1 cellular context compared by ENCODE assay signal in the genomic region with DNA sequence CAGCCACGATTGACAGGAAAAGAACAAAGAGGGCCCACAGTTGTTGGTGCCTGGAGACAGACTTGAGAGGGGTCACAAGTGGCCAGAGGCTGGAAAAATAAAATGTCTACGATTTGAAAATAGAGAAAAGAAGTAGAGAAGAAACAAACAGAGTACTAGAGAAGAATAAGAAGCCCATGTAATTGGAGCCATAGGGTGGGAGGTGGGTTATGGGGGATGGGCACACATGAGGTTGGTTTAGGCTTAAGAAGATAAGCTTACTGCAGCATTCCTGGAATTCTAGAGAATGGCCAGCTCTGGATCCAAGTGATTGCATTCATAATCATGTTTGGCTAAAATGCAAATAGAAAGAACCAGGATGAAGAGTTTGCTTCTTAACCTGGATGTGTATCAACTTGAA.
TF ChIP-seq lines count a peak whose summit lies in the region.

No MANE protein-coding gene starts in this region.

TF ChIP-seq in WTC11, 78 proteins besides CTCF, POLR2A, EP300 and RAD21 (continued from another document):
- TF ChIP-seq NFYB (CRISPR knock-in tag; conservative IDR thresholded peaks at IDR 0.05; ENCODE audit: low read depth) (no peak), JAZF1 (CRISPR knock-in tag; IDR thresholded peaks at IDR 0.05) (no peak), E2F5 (CRISPR knock-in tag; IDR thresholded peaks at IDR 0.05) (no peak), ATF2 (CRISPR knock-in tag; IDR thresholded peaks at IDR 0.05; ENCODE audit: borderline replicate concordance, low read depth) (no peak), TCF7 (CRISPR knock-in tag; IDR thresholded peaks at IDR 0.05; ENCODE audit: low read depth) (no peak), FOXP1 (CRISPR knock-in tag; IDR thresholded peaks at IDR 0.05; ENCODE audit: borderline replicate concordance) (no peak), TEAD1 (CRISPR knock-in tag; IDR thresholded peaks at IDR 0.05) (no peak), ZNF219 (CRISPR knock-in tag; IDR thresholded peaks at IDR 0.05; ENCODE audit: borderline replicate concordance) (no peak), ZNF423 (CRISPR knock-in tag; IDR thresholded peaks at IDR 0.05) (no peak), ZSCAN18 (CRISPR knock-in tag; IDR thresholded peaks at IDR 0.05) (no peak), GABPB1 (CRISPR knock-in tag; IDR thresholded peaks at IDR 0.05) (no peak), SMAD4 (CRISPR knock-in tag; IDR thresholded peaks at IDR 0.05) (no peak), PREB (CRISPR knock-in tag; IDR thresholded peaks at IDR 0.05; ENCODE audit: borderline replicate concordance) (no peak), NR3C1 (CRISPR knock-in tag; conservative IDR thresholded peaks at IDR 0.05; ENCODE audit: low read depth) (no peak)
- TF ChIP-seq, protein P1, sequence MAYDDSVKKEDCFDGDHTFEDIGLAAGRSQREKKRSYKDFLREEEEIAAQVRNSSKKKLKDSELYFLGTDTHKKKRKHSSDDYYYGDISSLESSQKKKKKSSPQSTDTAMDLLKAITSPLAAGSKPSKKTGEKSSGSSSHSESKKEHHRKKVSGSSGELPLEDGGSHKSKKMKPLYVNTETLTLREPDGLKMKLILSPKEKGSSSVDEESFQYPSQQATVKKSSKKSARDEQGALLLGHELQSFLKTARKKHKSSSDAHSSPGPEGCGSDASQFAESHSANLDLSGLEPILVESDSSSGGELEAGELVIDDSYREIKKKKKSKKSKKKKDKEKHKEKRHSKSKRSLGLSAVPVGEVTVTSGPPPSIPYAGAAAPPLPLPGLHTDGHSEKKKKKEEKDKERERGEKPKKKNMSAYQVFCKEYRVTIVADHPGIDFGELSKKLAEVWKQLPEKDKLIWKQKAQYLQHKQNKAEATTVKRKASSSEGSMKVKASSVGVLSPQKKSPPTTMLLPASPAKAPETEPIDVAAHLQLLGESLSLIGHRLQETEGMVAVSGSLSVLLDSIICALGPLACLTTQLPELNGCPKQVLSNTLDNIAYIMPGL (CRISPR knock-in tag; IDR thresholded peaks at IDR 0.05), result no peak
TF ChIP-seq in WTC11: peak in this region for 0.
